ENCODE assay signal across 1 cellular context in the genomic region with DNA sequence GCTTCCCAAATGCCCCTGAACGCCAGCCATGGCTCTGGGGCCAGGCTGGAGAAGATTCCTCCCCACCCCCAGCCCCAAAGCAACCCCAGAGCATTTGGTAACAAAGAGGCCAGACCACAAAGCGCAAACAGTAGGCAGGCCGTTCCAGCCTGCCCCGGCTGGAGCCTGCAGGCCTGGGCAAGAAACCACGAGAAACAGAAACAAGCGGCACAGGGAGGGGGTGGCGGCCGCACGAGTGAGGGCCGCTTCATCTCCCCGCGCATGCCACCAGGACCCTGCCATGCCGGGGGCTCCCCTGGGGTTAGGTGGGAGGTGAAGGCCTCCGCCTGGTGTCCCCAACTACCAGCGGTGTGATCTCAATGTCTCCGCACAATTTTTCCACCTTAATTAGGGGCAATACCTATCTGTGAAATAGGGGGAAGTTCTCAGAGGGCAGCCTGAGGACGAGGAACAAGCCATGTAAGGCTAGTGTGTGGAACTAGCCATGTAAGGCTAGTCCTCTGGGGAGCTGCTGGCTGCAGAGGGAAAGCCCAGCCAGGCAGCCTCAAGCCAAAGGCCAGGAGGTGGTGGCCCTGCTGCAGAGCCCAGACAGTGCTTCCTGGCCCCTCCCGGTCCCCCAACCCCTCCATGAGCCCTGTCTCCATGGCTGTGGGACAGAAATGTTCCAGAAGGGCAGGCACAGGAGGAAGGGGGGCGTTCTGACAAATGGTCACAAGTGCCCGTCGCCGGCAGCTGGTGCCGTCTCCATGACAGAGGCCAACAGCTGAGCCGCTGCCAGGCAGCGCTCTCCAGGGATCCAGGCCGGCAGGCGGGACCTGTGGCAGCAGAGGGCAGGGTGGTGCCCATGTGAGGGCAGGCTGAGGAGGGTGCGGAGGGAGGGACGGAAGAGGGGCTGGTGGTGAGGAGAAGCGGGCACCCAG.
TF ChIP-seq lines count a peak whose summit lies in the region.

No MANE protein-coding gene starts in this region.

TF ChIP-seq in IMR-90, 13 proteins besides CTCF, POLR2A, EP300 and RAD21 (continued from another document):
- no peak for TF ChIP-seq CEBPB (IDR thresholded peaks at IDR 0.05; ENCODE audit: low read depth, low read length)
- no peak for TF ChIP-seq FOS (IDR thresholded peaks at IDR 0.05; ENCODE audit: low read depth, low read length)
- TF ChIP-seq MAFK (IDR thresholded peaks at IDR 0.05; ENCODE audit: low read depth, low read length): no peak
- TF ChIP-seq USF2 (IDR thresholded peaks at IDR 0.05; ENCODE audit: low read depth, low read length): no peak
